15 cellular contexts compared by ENCODE assay signal in genomic region chr7:26440253-26440992, GRCh38.
DNase-seq lines count a peak whose midpoint lies in the region; TF ChIP-seq lines count a peak whose summit lies in the region.
"Had no signal": no experiment of that assay in that cellular context is flagged by ENCODE, and none has a peak within 500 bp of the region (broad histone marks: within the 10 kb centered on the region; RNA-seq: fewer than 3 reads in every experiment).

No MANE protein-coding gene starts in this region.

- H3K4me1 ChIP-seq in HUES6 (ENCODE audit: control insufficient read depth, insufficient read depth, low read length) (peaks cover 20% of the 10 kb centered on the region), neuron (ENCODE audit: insufficient read depth, low read length) (peaks cover 54% of the 10 kb centered on the region)

- TF ChIP-seq CTCF in VCaP (conservative IDR thresholded peaks at IDR 0.05) (no peak), HFFc6 (IDR thresholded peaks at IDR 0.05) (no peak)

- no peak overlapping the region for H3K27ac Mint-ChIP-seq in HFFc6
- H3K27ac Mint-ChIP-seq: activated CD4-positive, alpha-beta memory T cell treated with anti-CD3 and anti-CD28 coated beads for 36 hours; B cell had no signal

- DNase-seq in NCI-H2107 treated with DMSO at 0.1 percent for 48 hours (lab: John Stamatoyannopoulos, UW; ENCODE audit: unreplicated experiment) (peak; percentile 88), AG20443 (ENCODE audit: low spot score) (no peak), HFFc6 (no peak), epidermal melanocyte (ENCODE audit: insufficient read length, low spot score) (no peak)
- no peak for DNase-seq in activated effector memory CD4-positive, alpha-beta T cell treated with anti-CD3 and anti-CD28 coated beads, Interleukin-2, amount 50 U/mL, for 16 hours
- DNase-seq: activated CD4-positive, alpha-beta memory T cell treated with anti-CD3 and anti-CD28 coated beads for 36 hours; OCI-M1 had no signal

- H3K27me3 ChIP-seq in HUES6 (ENCODE audit: control insufficient read depth, insufficient read depth, low read length) (no peaks in the 10 kb centered on the region), neuron (ENCODE audit: insufficient read depth, low read length) (no peaks in the 10 kb centered on the region)

- H3K36me3 ChIP-seq in HUES6 (ENCODE audit: control insufficient read depth, insufficient read depth, low read length) (no peaks in the 10 kb centered on the region), neuron (ENCODE audit: insufficient read depth, low read length) (no peaks in the 10 kb centered on the region)

- peak overlapping the region; percentile 60 for H2AFZ ChIP-seq in neuron (ENCODE audit: low read depth, low read length)

- no peaks in the 10 kb centered on the region; the same call in 1 of the 2 replicates for H3K36me3 Mint-ChIP-seq in HFFc6 (ENCODE audit: low read depth)
- H3K36me3 Mint-ChIP-seq: activated CD4-positive, alpha-beta memory T cell treated with anti-CD3 and anti-CD28 coated beads for 36 hours had no signal

- H3K27ac ChIP-seq in HUES6 (ENCODE audit: low read depth, low read length) (no peak overlapping the region), VCaP (peak overlapping the region; percentile 43; the same call in 1 of the 2 replicates)
- H3K27ac ChIP-seq: HL-60, KMS-11, SK-N-MC had no signal

- H3K4me1 Mint-ChIP-seq in HFFc6 (ENCODE audit: low read depth) = no peaks in the 10 kb centered on the region
- H3K4me1 Mint-ChIP-seq: B cell; central memory CD8-positive, alpha-beta T cell had no signal

- H3K9me3 Mint-ChIP-seq in HFFc6 = peaks cover 24% of the 10 kb centered on the region
- H3K9me3 Mint-ChIP-seq: activated CD4-positive, alpha-beta memory T cell treated with anti-CD3 and anti-CD28 coated beads for 36 hours; central memory CD8-positive, alpha-beta T cell had no signal

- H3K9me3 ChIP-seq in HUES6 (ENCODE audit: control insufficient read depth, insufficient read depth, low read depth, low read length) (no peaks in the 10 kb centered on the region), neuron (ENCODE audit: low read length) (no peaks in the 10 kb centered on the region)

- H3K4me3 ChIP-seq in HUES6 (ENCODE audit: low read depth, low read length) (no peak overlapping the region), neuron (ENCODE audit: low read length) (peak overlapping the region; percentile 44)
- H3K4me3 ChIP-seq: SK-N-MC had no signal

- H3K4me3 Mint-ChIP-seq in HFFc6 = no peak overlapping the region
- H3K4me3 Mint-ChIP-seq: activated CD4-positive, alpha-beta memory T cell treated with anti-CD3 and anti-CD28 coated beads for 36 hours; B cell; central memory CD8-positive, alpha-beta T cell had no signal

- no peaks in the 10 kb centered on the region for H3K27me3 Mint-ChIP-seq in HFFc6 (ENCODE audit: insufficient read depth)
- H3K27me3 Mint-ChIP-seq: B cell had no signal

- H3K9ac ChIP-seq in HUES6 (ENCODE audit: low read length) = peak overlapping the region; percentile 61
- H3K9ac ChIP-seq: KMS-11 had no signal
